In the genomic region with DNA sequence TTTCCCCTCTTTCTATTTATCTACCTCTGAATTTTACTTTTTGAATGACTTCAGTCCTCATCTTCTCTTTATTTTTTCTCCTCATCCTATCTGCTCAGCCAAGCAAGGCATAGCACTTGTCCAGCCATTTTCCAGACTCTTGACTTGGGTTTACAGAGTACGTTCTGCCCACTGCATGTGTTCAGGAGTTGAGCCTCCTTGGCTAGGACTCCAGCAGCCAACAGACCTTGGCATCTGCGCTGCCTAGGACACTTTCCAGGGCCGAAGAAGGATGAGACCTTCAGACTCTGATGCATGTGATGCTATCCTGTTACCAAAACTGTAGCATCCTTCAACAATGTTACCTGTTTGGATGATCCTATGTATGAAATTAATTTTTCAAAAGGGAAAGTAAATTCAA, we compare ENCODE assay signal across 1 cellular context.
TF ChIP-seq lines count a peak whose summit lies in the region.

No MANE protein-coding gene starts in this region.

TF ChIP-seq in K562, 482 proteins besides CTCF, POLR2A, EP300 and RAD21:
- 0 out of 2 replicates have a peak, but pooled peaks have one; percentile 12 for TF ChIP-seq ZNF644 (tag; IDR thresholded peaks at IDR 0.05; ENCODE audit: low read depth)
- TF ChIP-seq SAFB (IDR thresholded peaks at IDR 0.05; ENCODE audit: borderline replicate concordance, low read depth, low read length): no peak
- TF ChIP-seq ZC3H4 (CRISPR knock-in tag; IDR thresholded peaks at IDR 0.05; ENCODE audit: borderline replicate concordance): no peak
